2 cellular contexts compared by ENCODE assay signal in the genomic region with DNA sequence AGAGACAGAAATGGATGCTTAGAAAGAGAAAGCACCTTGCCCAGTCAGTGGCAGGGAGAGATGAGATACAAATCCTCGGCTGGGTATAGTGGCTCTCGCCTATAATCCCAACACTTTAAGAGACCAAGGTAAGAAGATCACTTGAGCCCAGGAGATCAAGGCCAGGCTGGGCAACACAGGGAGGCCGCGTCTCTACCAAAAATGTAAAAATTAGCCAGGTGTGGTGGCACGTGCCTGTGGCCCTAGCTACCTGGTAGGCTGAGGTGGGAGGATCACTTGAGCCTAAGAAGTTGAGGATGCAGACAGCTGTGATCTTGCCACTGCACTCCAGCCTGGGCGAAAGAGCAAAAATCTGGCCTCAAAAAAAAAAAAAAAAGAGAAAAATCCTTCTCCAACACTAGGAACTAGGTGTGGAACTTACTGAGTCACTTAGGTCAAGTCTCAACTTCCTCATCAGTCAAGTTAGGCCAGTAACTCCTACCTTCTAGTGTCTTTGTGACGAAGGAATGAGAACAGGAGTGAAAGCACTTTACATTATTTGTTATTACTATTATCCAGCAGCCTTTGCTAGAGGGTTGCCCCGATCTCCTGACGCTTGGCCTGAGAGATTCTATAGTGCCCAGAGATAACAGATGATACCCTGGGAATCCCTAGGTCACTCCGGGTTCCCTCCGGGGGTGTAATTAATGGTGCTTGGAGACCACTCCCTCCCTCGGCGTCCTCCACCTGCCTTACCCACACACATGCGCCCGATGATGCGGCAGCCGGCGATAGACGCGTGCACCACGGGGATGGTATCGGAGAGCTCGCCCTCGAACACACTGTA.
TF ChIP-seq lines count a peak whose summit lies in the region.

No MANE protein-coding gene starts in this region.

TF ChIP-seq in GM12891, 5 proteins besides CTCF, POLR2A, EP300 and RAD21:
- TF ChIP-seq POLR2AphosphoS5 (IDR thresholded peaks at IDR 0.05; ENCODE audit: low read depth, low read length), result no peak
- no peak for TF ChIP-seq PAX5 (IDR thresholded peaks at IDR 0.05; ENCODE audit: insufficient read depth, low read length, severe bottlenecking)
- no peak for TF ChIP-seq POU2F2 (IDR thresholded peaks at IDR 0.05; ENCODE audit: low read depth, low read length)
- TF ChIP-seq TAF1 (IDR thresholded peaks at IDR 0.05; ENCODE audit: low read depth, low read length), result no peak
- no peak for TF ChIP-seq SPI1 (IDR thresholded peaks at IDR 0.05; ENCODE audit: low read depth, low read length)
TF ChIP-seq in GM12891: peak in this region for 0.

TF ChIP-seq in GM12878, 131 proteins besides CTCF, POLR2A, EP300 and RAD21:
- TF ChIP-seq, protein P1, sequence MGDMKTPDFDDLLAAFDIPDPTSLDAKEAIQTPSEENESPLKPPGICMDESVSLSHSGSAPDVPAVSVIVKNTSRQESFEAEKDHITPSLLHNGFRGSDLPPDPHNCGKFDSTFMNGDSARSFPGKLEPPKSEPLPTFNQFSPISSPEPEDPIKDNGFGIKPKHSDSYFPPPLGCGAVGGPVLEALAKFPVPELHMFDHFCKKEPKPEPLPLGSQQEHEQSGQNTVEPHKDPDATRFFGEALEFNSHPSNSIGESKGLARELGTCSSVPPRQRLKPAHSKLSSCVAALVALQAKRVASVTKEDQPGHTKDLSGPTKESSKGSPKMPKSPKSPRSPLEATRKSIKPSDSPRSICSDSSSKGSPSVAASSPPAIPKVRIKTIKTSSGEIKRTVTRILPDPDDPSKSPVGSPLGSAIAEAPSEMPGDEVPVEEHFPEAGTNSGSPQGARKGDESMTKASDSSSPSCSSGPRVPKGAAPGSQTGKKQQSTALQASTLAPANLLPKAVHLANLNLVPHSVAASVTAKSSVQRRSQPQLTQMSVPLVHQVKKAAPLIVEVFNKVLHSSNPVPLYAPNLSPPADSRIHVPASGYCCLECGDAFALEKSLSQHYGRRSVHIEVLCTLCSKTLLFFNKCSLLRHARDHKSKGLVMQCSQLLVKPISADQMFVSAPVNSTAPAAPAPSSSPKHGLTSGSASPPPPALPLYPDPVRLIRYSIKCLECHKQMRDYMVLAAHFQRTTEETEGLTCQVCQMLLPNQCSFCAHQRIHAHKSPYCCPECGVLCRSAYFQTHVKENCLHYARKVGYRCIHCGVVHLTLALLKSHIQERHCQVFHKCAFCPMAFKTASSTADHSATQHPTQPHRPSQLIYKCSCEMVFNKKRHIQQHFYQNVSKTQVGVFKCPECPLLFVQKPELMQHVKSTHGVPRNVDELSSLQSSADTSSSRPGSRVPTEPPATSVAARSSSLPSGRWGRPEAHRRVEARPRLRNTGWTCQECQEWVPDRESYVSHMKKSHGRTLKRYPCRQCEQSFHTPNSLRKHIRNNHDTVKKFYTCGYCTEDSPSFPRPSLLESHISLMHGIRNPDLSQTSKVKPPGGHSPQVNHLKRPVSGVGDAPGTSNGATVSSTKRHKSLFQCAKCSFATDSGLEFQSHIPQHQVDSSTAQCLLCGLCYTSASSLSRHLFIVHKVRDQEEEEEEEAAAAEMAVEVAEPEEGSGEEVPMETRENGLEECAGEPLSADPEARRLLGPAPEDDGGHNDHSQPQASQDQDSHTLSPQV (IDR thresholded peaks at IDR 0.05), result no peak
- TF ChIP-seq BHLHE40 (IDR thresholded peaks at IDR 0.05; ENCODE audit: borderline replicate concordance in 1 of 2, low read depth in 2 of 2, low read length in 1 of 2), result peak; percentile 14 to 78; a peak in 2 of 4 replicates
